9 cellular contexts compared by ENCODE assay signal in the genomic region with DNA sequence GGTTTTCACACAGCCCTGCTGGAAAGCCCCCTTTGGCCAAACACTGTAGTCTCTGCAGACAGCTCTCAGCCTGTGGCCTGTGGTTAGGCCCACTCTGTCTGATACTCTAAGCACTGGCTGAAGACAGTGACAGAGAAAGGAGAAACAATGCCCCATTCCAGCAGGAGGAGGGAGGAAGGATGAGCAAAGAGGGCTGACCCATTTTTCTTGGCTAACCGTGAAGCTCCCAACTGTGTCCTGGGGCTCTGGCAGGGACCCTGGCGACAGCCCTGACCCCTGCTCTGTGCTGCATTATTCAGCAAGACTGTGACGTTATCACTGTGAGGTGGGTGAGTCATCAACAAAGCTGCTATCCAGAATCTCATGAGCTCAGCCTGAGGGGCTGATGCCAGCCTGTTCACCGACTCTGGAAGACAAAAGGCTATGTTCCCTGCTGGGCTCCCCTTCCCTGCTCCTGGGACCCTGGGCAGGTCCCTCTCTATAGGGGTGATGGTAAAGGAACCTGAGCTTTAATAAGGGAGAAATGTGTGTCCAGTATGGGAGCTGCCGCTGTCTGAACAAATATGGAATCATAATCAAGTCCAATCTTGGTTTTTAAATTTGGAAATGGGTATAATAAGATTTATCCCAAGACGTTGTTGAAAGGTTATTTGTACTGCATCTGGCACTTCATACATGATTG.
DNase-seq lines count a peak whose midpoint lies in the region; ATAC-seq lines count a peak whose summit lies in the region.
"Had no signal": no experiment of that assay in that cellular context is flagged by ENCODE, and none has a peak within 500 bp of the region (broad histone marks: within the 10 kb centered on the region; RNA-seq: fewer than 3 reads in every experiment).

No MANE protein-coding gene starts in this region.

- peaks cover 13% of the 10 kb centered on the region for H3K9me3 Mint-ChIP-seq in activated T-helper 1 cell treated with anti-CD3 and anti-CD28 coated beads, Interleukin-12 subunit alpha, Interleukin-12 subunit beta, Interleukin-2, Interleukin-4 antibody, amounts not matched to agents 30 ng/mL and 10 ng/mL and 1 ng/mL, durations not matched to agents 14 hours and 24 hours and 36 hours

- no peaks in the 10 kb centered on the region for H3K4me1 Mint-ChIP-seq in activated T-helper 1 cell treated with anti-CD3 and anti-CD28 coated beads, Interleukin-12 subunit alpha, Interleukin-12 subunit beta, Interleukin-2, Interleukin-4 antibody, amounts not matched to agents 30 ng/mL and 10 ng/mL and 1 ng/mL, durations not matched to agents 14 hours and 24 hours and 36 hours (ENCODE audit: low read depth)

- no peak overlapping the region for H3K9ac ChIP-seq in GM23248

- no peaks in the 10 kb centered on the region for H3K27me3 ChIP-seq in GM23248 (replicated peaks; ENCODE audit: insufficient read depth)
- H3K27me3 ChIP-seq: cardiac muscle cell had no signal

- H3K36me3 Mint-ChIP-seq in activated T-helper 1 cell treated with anti-CD3 and anti-CD28 coated beads, Interleukin-12 subunit alpha, Interleukin-12 subunit beta, Interleukin-2, Interleukin-4 antibody, amounts not matched to agents 30 ng/mL and 10 ng/mL and 1 ng/mL, durations not matched to agents 14 hours and 24 hours and 36 hours (ENCODE audit: low read depth) = no peaks in the 10 kb centered on the region

- H3K4me2 ChIP-seq in GM23248 (ENCODE audit: unreplicated experiment) = peak overlapping the region; percentile 17

- H3K27ac ChIP-seq in GM23248 = no peak overlapping the region
- H3K27ac ChIP-seq: cardiac muscle cell had no signal

- intact Hi-C loops in sciatic nerve (cut with DNase I) = no loop called here
- intact Hi-C loops in activated T-helper 1 cell treated with anti-CD3 and anti-CD28 coated beads, Interleukin-12 subunit alpha, Interleukin-12 subunit beta, Interleukin-2, Interleukin-4 antibody, amounts not matched to agents 30 ng/mL and 10 ng/mL and 1 ng/mL, durations not matched to agents 14 hours and 24 hours and 36 hours (cut with micrococcal nuclease) = no loop called here

- peaks cover 14% of the 10 kb centered on the region for H3K4me1 ChIP-seq in GM23248 (ENCODE audit: insufficient read depth)

- no peak overlapping the region for H3K27ac Mint-ChIP-seq in activated T-helper 1 cell treated with anti-CD3 and anti-CD28 coated beads, Interleukin-12 subunit alpha, Interleukin-12 subunit beta, Interleukin-2, Interleukin-4 antibody, amounts not matched to agents 30 ng/mL and 10 ng/mL and 1 ng/mL, durations not matched to agents 14 hours and 24 hours and 36 hours

- no peak overlapping the region for H3K4me3 ChIP-seq in GM23248
- H3K4me3 ChIP-seq: cardiac muscle cell had no signal

- peaks cover 14% of the 10 kb centered on the region for H3K27me3 Mint-ChIP-seq in activated T-helper 1 cell treated with anti-CD3 and anti-CD28 coated beads, Interleukin-12 subunit alpha, Interleukin-12 subunit beta, Interleukin-2, Interleukin-4 antibody, amounts not matched to agents 30 ng/mL and 10 ng/mL and 1 ng/mL, durations not matched to agents 14 hours and 24 hours and 36 hours (ENCODE audit: insufficient read depth)

- H3K9me3 ChIP-seq in GM23248 (ENCODE audit: low read depth) = no peaks in the 10 kb centered on the region

- no peak overlapping the region for H3K4me3 Mint-ChIP-seq in activated T-helper 1 cell treated with anti-CD3 and anti-CD28 coated beads, Interleukin-12 subunit alpha, Interleukin-12 subunit beta, Interleukin-2, Interleukin-4 antibody, amounts not matched to agents 30 ng/mL and 10 ng/mL and 1 ng/mL, durations not matched to agents 14 hours and 24 hours and 36 hours

- peak; percentile 32 for ATAC-seq in sciatic nerve

- no peaks in the 10 kb centered on the region for H3K9me2 ChIP-seq in GM23248 (ENCODE audit: insufficient read depth)

- H3K79me2 ChIP-seq in GM23248 (ENCODE audit: insufficient read depth) = no peaks in the 10 kb centered on the region

- H4K20me1 ChIP-seq in GM23248 (ENCODE audit: insufficient read depth) = no peaks in the 10 kb centered on the region

- 27 to 28% methylated on average over 6 of the region's 6 CpGs for WGBS in GM23248 (ENCODE audit: low coverage in 1 of 2, low lambda C conversion rate in 2 of 2, missing lambda C conversion rate in 2 of 2), 2 experiments

- H2AFZ ChIP-seq in GM23248 = no peak overlapping the region

- H3K36me3 ChIP-seq in GM23248 (ENCODE audit: low read depth) = no peaks in the 10 kb centered on the region
- H3K36me3 ChIP-seq: cardiac muscle cell had no signal

- in situ Hi-C loops in GM23248 (cut with MboI) = no loop called here

- DNase-seq in GM23248 (peak; percentile 85), OCI-M1 (lab: John Stamatoyannopoulos, UW) (peak; percentile 62), fibroblast of peridontal ligament (ENCODE audit: extremely low read depth) (peak; percentile 23), sciatic nerve (ENCODE audit: low spot score) (no peak), NCI-H1105 (lab: John Stamatoyannopoulos, UW) (no peak), SKM-1 (lab: John Stamatoyannopoulos, UW; ENCODE audit: unreplicated experiment) (no peak), NCI-H524 treated with DMSO at 0.1 percent for 48 hours (lab: John Stamatoyannopoulos, UW) (no peak)
- DNase-seq in activated T-helper 1 cell treated with anti-CD3 and anti-CD28 coated beads, Interleukin-12 subunit alpha, Interleukin-12 subunit beta, Interleukin-2, Interleukin-4 antibody, amounts not matched to agents 30 ng/mL and 10 ng/mL and 1 ng/mL, durations not matched to agents 14 hours and 24 hours and 36 hours (ENCODE audit: low spot score) = no peak

- H3F3A ChIP-seq in GM23248 (ENCODE audit: insufficient read depth) = peaks cover 4% of the 10 kb centered on the region

Comparison
In these comparisons a context has a peak if more than half of its experiments do, and no peak if none do; other contexts are left out.
1. DNase-seq: peak in GM23248 (single experiment), OCI-M1 (single experiment) and fibroblast of peridontal ligament (single experiment); none in sciatic nerve (single experiment), NCI-H1105 (single experiment), SKM-1 (single experiment), activated T-helper 1 cell treated with anti-CD3 and anti-CD28 coated beads, Interleukin-12 subunit alpha, Interleukin-12 subunit beta, Interleukin-2, Interleukin-4 antibody, amounts not matched to agents 30 ng/mL and 10 ng/mL and 1 ng/mL, durations not matched to agents 14 hours and 24 hours and 36 hours (single experiment) and NCI-H524 treated with DMSO at 0.1 percent for 48 hours (single experiment).